Comparison of ENCODE assay signal across 8 cellular contexts in the genomic region with DNA sequence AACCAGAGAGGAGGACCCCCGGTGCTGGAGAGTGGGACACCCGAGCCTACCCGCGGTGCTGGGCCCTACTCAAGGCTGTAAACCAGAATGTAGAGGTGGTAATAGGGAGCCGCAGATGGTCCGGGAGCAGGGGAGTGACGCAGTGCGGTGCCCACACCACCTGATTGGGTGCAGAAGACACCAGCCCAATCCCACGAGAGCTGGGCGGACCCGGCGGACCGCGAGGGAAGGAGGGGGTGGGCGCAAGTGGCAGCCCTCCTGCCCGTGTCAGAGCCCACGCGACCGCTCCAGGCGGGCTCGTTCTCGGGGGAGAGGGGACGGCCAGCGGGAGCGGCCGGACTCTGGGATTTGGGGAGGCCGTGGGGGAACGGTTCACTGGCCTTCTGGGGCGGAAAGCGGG.
A peak's percentile ranks its signal among the peaks of the same experiment; 100 is the strongest.
DNase-seq lines count a peak whose midpoint lies in the region; ATAC-seq, FAIRE-seq and TF ChIP-seq lines count a peak whose summit lies in the region.

No MANE protein-coding gene starts in this region.

- peak overlapping the region; percentile 26; the same call in 1 of the 2 replicates for H3K23ac ChIP-seq in IMR-90 (ENCODE audit: low read depth, low read length)

- TF ChIP-seq POLR2A in IMR-90 (IDR thresholded peaks at IDR 0.05; ENCODE audit: low read depth, low read length) (no peak), GM12892 (IDR thresholded peaks at IDR 0.05; ENCODE audit: low read depth, low read length) (no peak)

- peaks cover 73% of the 10 kb centered on the region for H3K27me3 Mint-ChIP-seq in stimulated activated naive CD8-positive, alpha-beta T cell treated with anti-CD3 and anti-CD28 coated beads, Interleukin-15, amount 100 ng/mL, for 72 hours

- peak overlapping the region; percentile 58; the same call in 1 of the 2 replicates for H4K91ac ChIP-seq in IMR-90 (ENCODE audit: insufficient read depth, low read depth, low read length)

- intact Hi-C loops in IMR-90 (cut with micrococcal nuclease), result loop anchor here (5.0 kb wide), 1 partner anchor 377 kb away; no protein-coding TSS in a partner anchor

- TF ChIP-seq CTCF in IMR-90 (conservative IDR thresholded peaks at IDR 0.05; ENCODE audit: low read depth, low read length), result no peak

- CTCF ChIA-PET in IMR-90 (lab: Yijun Ruan, JAX), result interaction anchor here (0.6 kb wide), 1 partner anchor 47 kb away, joined by 4 read pairs; no protein-coding TSS in a partner anchor

- H3K27ac Mint-ChIP-seq in stimulated activated naive CD8-positive, alpha-beta T cell treated with anti-CD3 and anti-CD28 coated beads, Interleukin-15, amount 100 ng/mL, for 72 hours, result no peak overlapping the region

- no peak for FAIRE-seq in GM12892 (lab: Jason Lieb, UNC)

- H2AK9ac ChIP-seq in IMR-90 (replicated peaks; ENCODE audit: low read depth, low read length, poor library complexity), result peak overlapping the region; percentile 60

- H4K8ac ChIP-seq in IMR-90 (ENCODE audit: low read depth in 2 of 2, low read length in 2 of 2), result peak overlapping the region in 1 of 2 experiments; percentile 61; a peak in 3 of 4 replicates

- H2BK20ac ChIP-seq in IMR-90 (ENCODE audit: low read depth, low read length), result peak overlapping the region; percentile 14

- dilution Hi-C loops in IMR-90 (cut with HindIII; ENCODE audit: low sequenced_read_pairs, unreplicated experiment), result no loop called here

- H2AK5ac ChIP-seq in IMR-90 (ENCODE audit: low read depth, low read length), result peak overlapping the region; percentile 59

- DNase-seq in IMR-90 (no peak), cerebellum (ENCODE audit: low spot score) (peak; percentile 73), GM12892 (ENCODE audit: insufficient read length) (no peak), NCI-H2171 treated with DMSO at 0.1 percent for 48 hours (lab: John Stamatoyannopoulos, UW) (no peak)
- DNase-seq in stimulated activated naive CD8-positive, alpha-beta T cell treated with anti-CD3 and anti-CD28 coated beads, Interleukin-15, amount 100 ng/mL, for 72 hours, result no peak

- POLR2A ChIA-PET in IMR-90 (lab: Charles Lee; ENCODE audit: unreplicated experiment), result interaction anchor here (0.9 kb wide), 1 partner anchor 53 kb away, joined by 5 read pairs; no protein-coding TSS in a partner anchor

- peak overlapping the region; percentile 17 for H3K4me3 ChIP-seq in IMR-90 (ENCODE audit: insufficient read depth, low read depth, low read length)

- peak overlapping the region; percentile 26; the same call in 1 of the 2 replicates for H3K4me2 ChIP-seq in IMR-90 (ENCODE audit: low read depth, low read length)

- 0 out of 2 replicates have a peak overlapping the region, but pooled peaks have one; percentile 17 for H3K9ac ChIP-seq in IMR-90 (ENCODE audit: low read depth, low read length)

- H3K18ac ChIP-seq in IMR-90 (ENCODE audit: low read depth, low read length), result peak overlapping the region; percentile 10; the same call in 1 of the 2 replicates

- H3K4me1 ChIP-seq in IMR-90 (ENCODE audit: control insufficient read depth, insufficient read depth, low read length), result peaks cover 17% of the 10 kb centered on the region

- H3K9me3 Mint-ChIP-seq in stimulated activated naive CD8-positive, alpha-beta T cell treated with anti-CD3 and anti-CD28 coated beads, Interleukin-15, amount 100 ng/mL, for 72 hours, result no peaks in the 10 kb centered on the region

- peaks cover 3% of the 10 kb centered on the region; the same call in 1 of the 2 replicates for H3K9me1 ChIP-seq in IMR-90 (ENCODE audit: insufficient read depth, low read length)

- peaks cover 0 to 5% of the 10 kb centered on the region in 2 experiments; a peak in 1 of 4 replicates for H3K79me1 ChIP-seq in IMR-90 (ENCODE audit: low read depth in 1 of 2, low read length in 2 of 2)

- H3K9me3 ChIP-seq in IMR-90 (ENCODE audit: control insufficient read depth, insufficient read depth, low read length), result no peaks in the 10 kb centered on the region

- H4K5ac ChIP-seq in IMR-90 (ENCODE audit: low read depth, low read length), result peak overlapping the region; percentile 49; the same call in 1 of the 2 replicates

- in situ Hi-C loops in IMR-90 (cut with MboI; ENCODE audit: low sequenced_read_pairs), result no loop called here

- ATAC-seq in IMR-90 (ENCODE audit: low read depth) (peak; percentile 10), HG03457 (IDR thresholded peaks at IDR 0.05; ENCODE audit: unreplicated experiment) (no peak), HG02678 (IDR thresholded peaks at IDR 0.05; ENCODE audit: unreplicated experiment) (no peak)
- ATAC-seq in stimulated activated naive CD8-positive, alpha-beta T cell treated with anti-CD3 and anti-CD28 coated beads, Interleukin-15, amount 100 ng/mL, for 72 hours, result peak; percentile 43

- H2BK15ac ChIP-seq in IMR-90 (ENCODE audit: low read depth, low read length), result no peak overlapping the region; the same call in 2 of the 3 replicates

- peaks cover 14% of the 10 kb centered on the region for H3K4me1 Mint-ChIP-seq in stimulated activated naive CD8-positive, alpha-beta T cell treated with anti-CD3 and anti-CD28 coated beads, Interleukin-15, amount 100 ng/mL, for 72 hours

- BruUV-seq in IMR-90 (replicated peaks; lab: Mats Ljungman, UMichigan), result no TSS peak

- no peak overlapping the region for H2BK5ac ChIP-seq in IMR-90 (ENCODE audit: low read depth, low read length, poor library complexity, severe bottlenecking)

- H3K27ac ChIP-seq in IMR-90 (ENCODE audit: insufficient read depth, low read length), result peak overlapping the region; percentile 5; the same call in 1 of the 2 replicates
- peak overlapping the region; percentile 76 for H3K27ac ChIP-seq in layer of hippocampus (ENCODE audit: low read depth, low read length)

- H4K20me1 ChIP-seq in IMR-90 (ENCODE audit: insufficient read depth, low read length), result no peaks in the 10 kb centered on the region

- no peaks in the 10 kb centered on the region for H3K36me3 ChIP-seq in IMR-90 (ENCODE audit: control insufficient read depth, insufficient read depth, low read length)

- no peak overlapping the region for H3K56ac ChIP-seq in IMR-90 (ENCODE audit: extremely low read depth, insufficient read depth, low read length)

- peak overlapping the region; percentile 70 to 81 for H3K4me3 Mint-ChIP-seq in stimulated activated naive CD8-positive, alpha-beta T cell treated with anti-CD3 and anti-CD28 coated beads, Interleukin-15, amount 100 ng/mL, for 72 hours

- H2BK120ac ChIP-seq in IMR-90 (ENCODE audit: low read depth, low read length), result peak overlapping the region; percentile 52

- H3K14ac ChIP-seq in IMR-90 (replicated peaks; ENCODE audit: low read depth, low read length), result peak overlapping the region; percentile 46; the same call in 1 of the 2 replicates

- no peak for TF ChIP-seq RAD21 in IMR-90 (IDR thresholded peaks at IDR 0.05; ENCODE audit: low read length)

- H3K4ac ChIP-seq in IMR-90 (ENCODE audit: low read depth, low read length), result peak overlapping the region; percentile 80

- H3K27me3 ChIP-seq in IMR-90 (ENCODE audit: control insufficient read depth, insufficient read depth, low read length), result no peaks in the 10 kb centered on the region
- no peaks in the 10 kb centered on the region for H3K27me3 ChIP-seq in layer of hippocampus (ENCODE audit: control insufficient read depth, insufficient read depth, low read length)

- H2AFZ ChIP-seq in IMR-90 (replicated peaks; ENCODE audit: low read length, poor library complexity), result peak overlapping the region; percentile 91

- 39% methylated on average over 9 of the region's 30 CpGs; no CpG with 5 or more reads in 1 of the 2 experiments for WGBS in IMR-90 (ENCODE audit: extremely low coverage in 2 of 2, insufficient read length in 1 of 2), 2 experiments

TF ChIP-seq in IMR-90, 13 proteins besides CTCF, POLR2A, EP300 and RAD21:
- no peak for TF ChIP-seq MAZ (IDR thresholded peaks at IDR 0.05; ENCODE audit: borderline replicate concordance, low read depth, low read length)
- TF ChIP-seq, protein P1, sequence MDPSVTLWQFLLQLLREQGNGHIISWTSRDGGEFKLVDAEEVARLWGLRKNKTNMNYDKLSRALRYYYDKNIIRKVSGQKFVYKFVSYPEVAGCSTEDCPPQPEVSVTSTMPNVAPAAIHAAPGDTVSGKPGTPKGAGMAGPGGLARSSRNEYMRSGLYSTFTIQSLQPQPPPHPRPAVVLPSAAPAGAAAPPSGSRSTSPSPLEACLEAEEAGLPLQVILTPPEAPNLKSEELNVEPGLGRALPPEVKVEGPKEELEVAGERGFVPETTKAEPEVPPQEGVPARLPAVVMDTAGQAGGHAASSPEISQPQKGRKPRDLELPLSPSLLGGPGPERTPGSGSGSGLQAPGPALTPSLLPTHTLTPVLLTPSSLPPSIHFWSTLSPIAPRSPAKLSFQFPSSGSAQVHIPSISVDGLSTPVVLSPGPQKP (IDR thresholded peaks at IDR 0.05; ENCODE audit: borderline replicate concordance, low read depth, low read length), result no peak
- no peak for TF ChIP-seq RFX5 (IDR thresholded peaks at IDR 0.05; ENCODE audit: low read depth, low read length)

Comparison
In these comparisons a context has a peak if more than half of its experiments do, and no peak if none do; other contexts are left out.
1. ATAC-seq: peak in IMR-90 (single experiment) and stimulated activated naive CD8-positive, alpha-beta T cell treated with anti-CD3 and anti-CD28 coated beads, Interleukin-15, amount 100 ng/mL, for 72 hours (single experiment); none in HG03457 (single experiment) and HG02678 (single experiment).